Comparison of ENCODE assay signal across 33 cellular contexts in the genomic region with DNA sequence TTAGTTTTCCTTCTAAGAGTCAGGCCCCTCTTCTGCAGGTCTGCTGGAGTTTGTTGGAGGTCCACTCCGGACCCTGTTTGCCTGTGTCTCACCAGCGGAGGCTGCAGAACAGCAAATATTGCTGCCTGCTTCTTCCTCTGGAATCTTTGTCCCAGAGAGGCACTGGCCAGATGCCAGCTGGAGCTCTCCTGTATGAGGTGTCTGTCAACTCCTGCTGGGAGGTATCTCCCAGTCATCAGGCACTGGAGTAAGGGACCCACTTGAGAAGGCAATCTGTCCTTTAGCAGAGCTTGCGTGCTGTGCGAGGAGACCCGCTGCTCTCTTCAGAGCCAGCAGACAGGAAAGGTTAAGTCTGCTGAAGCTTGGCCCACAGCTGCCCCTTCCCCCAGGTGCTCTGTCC. TPM values are rescaled to one million over a fixed set of nuclear protein-coding genes. Genes with fewer than 3 reads are reported as not detected.
"Had no signal": no experiment of that assay in that cellular context is flagged by ENCODE, and none has a peak within 500 bp of the region (broad histone marks: within the 10 kb centered on the region; RNA-seq: fewer than 3 reads in every experiment).

No MANE protein-coding gene starts in this region.

- H3K27me3 Mint-ChIP-seq: effector memory CD8-positive, alpha-beta T cell; naive B cell; natural killer cell treated with Interleukin-12 subunit alpha and Interleukin-12 subunit beta and Interleukin-15 and Interleukin-18, amount 100 ng/mL, for 72 hours; stimulated activated naive B cell treated with anti-CD40 and anti-IgM and Interleukin-4, amounts not matched to agents 10 μg/mL and 1 μg/mL and 100 μg/mL, for 72 hours; stimulated activated naive CD8-positive, alpha-beta T cell treated with anti-CD3 and anti-CD28 coated beads, Interleukin-15, Interleukin-2, amounts not matched to agents 100 ng/mL and 50 ng/mL, for 24 hours had no signal

- H3K36me3 ChIP-seq: esophagus squamous epithelium, heart right ventricle, left lung, thoracic aorta, transverse colon, upper lobe of right lung, uterus had no signal

- H3K9me3 Mint-ChIP-seq: neural crest cell had no signal

- H3K36me3 Mint-ChIP-seq: mesothelial cell of epicardium; stimulated activated naive B cell treated with anti-CD40 and anti-IgM and Interleukin-4, amounts not matched to agents 10 μg/mL and 1 μg/mL and 100 μg/mL, for 72 hours had no signal

- DNase-seq: dermis blood vessel endothelial cell; effector memory CD8-positive, alpha-beta T cell; esophagus squamous epithelium; foreskin melanocyte; glutamatergic neuron; heart right ventricle; hippocampal formation; left cardiac atrium; left lung; mesenchymal stem cell; mucosa of descending colon; naive B cell; posterior cingulate gyrus; psoas muscle; stimulated activated CD4-positive, alpha-beta T cell treated with anti-CD3 and anti-CD28 coated beads, Interleukin-15, amount 100 ng/mL, for 24 hours; stimulated activated CD4-positive, alpha-beta T cell treated with anti-CD3 and anti-CD28 coated beads, Interleukin-2, amount 100 ng/mL, for 48 hours; stimulated activated naive B cell treated with anti-CD40 and anti-IgM and Interleukin-4, amounts not matched to agents 10 μg/mL and 1 μg/mL and 100 μg/mL, for 72 hours; transverse colon; upper lobe of right lung; uterus had no signal

- H3K27ac Mint-ChIP-seq: effector memory CD8-positive, alpha-beta T cell; mesothelial cell of epicardium; natural killer cell treated with Interleukin-12 subunit alpha and Interleukin-12 subunit beta and Interleukin-15 and Interleukin-18, amount 100 ng/mL, for 72 hours; stimulated activated naive B cell treated with anti-CD40 and anti-IgM and Interleukin-4, amounts not matched to agents 10 μg/mL and 1 μg/mL and 100 μg/mL, for 72 hours; stimulated activated naive CD8-positive, alpha-beta T cell treated with anti-CD3 and anti-CD28 coated beads, Interleukin-15, Interleukin-2, amounts not matched to agents 100 ng/mL and 50 ng/mL, for 24 hours had no signal

- H3K4me3 Mint-ChIP-seq: effector memory CD8-positive, alpha-beta T cell; mesothelial cell of epicardium; natural killer cell treated with Interleukin-12 subunit alpha and Interleukin-12 subunit beta and Interleukin-15 and Interleukin-18, amount 100 ng/mL, for 72 hours; neural crest cell; stimulated activated naive B cell treated with anti-CD40 and anti-IgM and Interleukin-4, amounts not matched to agents 10 μg/mL and 1 μg/mL and 100 μg/mL, for 72 hours; stimulated activated naive CD8-positive, alpha-beta T cell treated with anti-CD3 and anti-CD28 coated beads, Interleukin-15, Interleukin-2, amounts not matched to agents 100 ng/mL and 50 ng/mL, for 24 hours had no signal

- ATAC-seq: effector memory CD8-positive, alpha-beta T cell; heart right ventricle; left cardiac atrium; left lung; mucosa of descending colon; natural killer cell treated with Interleukin-12 subunit alpha and Interleukin-12 subunit beta and Interleukin-15 and Interleukin-18, amount 100 ng/mL, for 72 hours; psoas muscle; right cardiac atrium; stimulated activated naive B cell treated with anti-CD40 and anti-IgM and Interleukin-4, amounts not matched to agents 10 μg/mL and 1 μg/mL and 100 μg/mL, for 72 hours; upper lobe of right lung had no signal

- H3K4me3 ChIP-seq: coronary artery, esophagus squamous epithelium, heart right ventricle, left lung, mucosa of descending colon, psoas muscle, skin epidermis, thoracic aorta, transverse colon, upper lobe of right lung, uterus had no signal

- H3K27me3 ChIP-seq: esophagus squamous epithelium, heart right ventricle, left lung, upper lobe of right lung, uterus had no signal

- H3K27ac ChIP-seq: coronary artery, esophagus squamous epithelium, heart right ventricle, left lung, psoas muscle, skin epidermis, thoracic aorta, transverse colon, upper lobe of right lung, uterus had no signal

- H3K9me3 ChIP-seq: left lung, mucosa of descending colon, psoas muscle, thoracic aorta, transverse colon, upper lobe of right lung, uterus had no signal

- H3K4me1 ChIP-seq: esophagus squamous epithelium, heart right ventricle, left lung, psoas muscle, transverse colon, upper lobe of right lung, uterus had no signal

RNA-seq across cellular contexts. Expression of a gene that starts 4.8 kb away (rescaled TPM):
- total RNA-seq: dermis blood vessel endothelial cell; esophagus squamous epithelium; kidney epithelial cell; left cardiac atrium; left lung; lower leg skin; lung microvascular endothelial cell; mesothelial cell of epicardium; natural killer cell treated with Interleukin-12 subunit alpha and Interleukin-12 subunit beta and Interleukin-15 and Interleukin-18, amount 100 ng/mL, for 72 hours; neural crest cell; osteoblast; renal cortical epithelial cell; right cardiac atrium; transverse colon; upper lobe of right lung; uterus had no signal

RNA-seq across cellular contexts. Expression of a gene that starts 37.3 kb away (rescaled TPM):
- total RNA-seq: dermis blood vessel endothelial cell; esophagus squamous epithelium; kidney epithelial cell; left cardiac atrium; left lung; lung microvascular endothelial cell; mesothelial cell of epicardium; natural killer cell treated with Interleukin-12 subunit alpha and Interleukin-12 subunit beta and Interleukin-15 and Interleukin-18, amount 100 ng/mL, for 72 hours; neural crest cell; osteoblast; renal cortical epithelial cell; transverse colon; upper lobe of right lung had no signal

RNA-seq across cellular contexts. Expression of a gene that starts 57.5 kb away (rescaled TPM):
- total RNA-seq: dermis blood vessel endothelial cell; esophagus squamous epithelium; kidney epithelial cell; left cardiac atrium; left lung; lower leg skin; lung microvascular endothelial cell; mesothelial cell of epicardium; mucosa of descending colon; natural killer cell treated with Interleukin-12 subunit alpha and Interleukin-12 subunit beta and Interleukin-15 and Interleukin-18, amount 100 ng/mL, for 72 hours; neural crest cell; osteoblast; psoas muscle; renal cortical epithelial cell; right cardiac atrium; thoracic aorta; transverse colon; upper lobe of right lung had no signal
